ENCODE assay signal across 9 cellular contexts in the genomic region with DNA sequence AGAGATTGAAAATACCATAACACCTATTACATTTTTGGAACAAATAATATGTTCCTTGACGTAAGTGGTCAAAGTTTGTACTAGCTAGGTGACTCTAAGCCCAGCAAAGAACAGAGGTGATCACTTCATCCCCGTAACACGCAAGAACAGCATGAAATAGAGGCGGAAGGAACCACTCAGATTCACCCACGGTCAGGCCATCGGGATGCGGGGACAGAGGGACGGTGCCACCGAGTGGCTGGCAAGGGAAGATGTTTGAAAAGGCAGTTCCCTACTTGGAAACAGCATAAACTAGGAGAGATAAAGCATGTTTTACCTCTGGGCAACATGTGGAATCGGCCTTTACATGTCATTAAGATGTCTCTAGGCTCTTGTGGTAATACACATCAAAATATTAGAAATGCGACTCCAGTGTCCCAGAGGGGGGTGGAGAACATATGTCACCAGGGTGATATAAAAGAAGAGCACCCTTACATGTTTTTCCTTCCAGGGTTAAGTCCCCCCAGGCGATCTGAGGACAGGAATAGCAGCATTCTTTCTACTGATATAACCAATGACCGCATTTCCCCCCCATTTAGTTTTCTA.
DNase-seq lines count a peak whose midpoint lies in the region; ATAC-seq and TF ChIP-seq lines count a peak whose summit lies in the region.
"Had no signal": no experiment of that assay in that cellular context is flagged by ENCODE, and none has a peak within 500 bp of the region (broad histone marks: within the 10 kb centered on the region; RNA-seq: fewer than 3 reads in every experiment).

No MANE protein-coding gene starts in this region.

- H3K27ac ChIP-seq in WERI-Rb-1, result no peak overlapping the region
- no peak overlapping the region for H3K27ac ChIP-seq in liver (ENCODE audit: low read depth in 1 of 2, low read length in 2 of 2)

- H3K9me3 ChIP-seq in WERI-Rb-1 (ENCODE audit: severe bottlenecking) (no peaks in the 10 kb centered on the region), liver (ENCODE audit: control insufficient read depth in 4 of 4, low read length in 3 of 4) (no peaks in the 10 kb centered on the region)

- no peak overlapping the region for H3K27ac Mint-ChIP-seq in activated T-helper 2 cell treated with anti-CD3 and anti-CD28 coated beads, Interferon-gamma antibody, Interleukin-2, Interleukin-4, amounts not matched to agents 10 μg/mL and 5 μg/mL and 100 μg/mL, durations not matched to agents 14 hours and 24 hours and 36 hours

- H3K4me3 Mint-ChIP-seq in activated T-helper 2 cell treated with anti-CD3 and anti-CD28 coated beads, Interferon-gamma antibody, Interleukin-2, Interleukin-4, amounts not matched to agents 10 μg/mL and 5 μg/mL and 100 μg/mL, durations not matched to agents 14 hours and 24 hours and 36 hours (ENCODE audit: low read depth), result no peak overlapping the region
- H3K4me3 Mint-ChIP-seq: naive B cell had no signal

- no peaks in the 10 kb centered on the region for H3K27me3 Mint-ChIP-seq in activated T-helper 2 cell treated with anti-CD3 and anti-CD28 coated beads, Interferon-gamma antibody, Interleukin-2, Interleukin-4, amounts not matched to agents 10 μg/mL and 5 μg/mL and 100 μg/mL, durations not matched to agents 14 hours and 24 hours and 36 hours (ENCODE audit: low read depth)
- H3K27me3 Mint-ChIP-seq: naive B cell had no signal

- TF ChIP-seq CTCF in AG10803 (conservative IDR thresholded peaks at IDR 0.05; ENCODE audit: low read length) (0 out of 2 replicates have a peak, but pooled peaks have one; percentile 8), GM20000 (IDR thresholded peaks at IDR 0.05; ENCODE audit: extremely low read depth, missing control alignments) (no peak), WERI-Rb-1 (IDR thresholded peaks at IDR 0.05; ENCODE audit: low read depth, low read length) (peak; percentile 86), liver (IDR thresholded peaks at IDR 0.05; ENCODE audit: low read depth, low read length, missing input control) (peak; percentile 12)

- DNase-seq in AG10803 (ENCODE audit: low read depth) (no peak), GM20000 (ENCODE audit: low spot score) (peak; percentile 33), WERI-Rb-1 (peak; percentile 82), NCI-H774 (lab: John Stamatoyannopoulos, UW) (no peak)
- no peak for DNase-seq in activated T-helper 2 cell treated with anti-CD3 and anti-CD28 coated beads, Interferon-gamma antibody, Interleukin-2, Interleukin-4, amounts not matched to agents 10 μg/mL and 5 μg/mL and 100 μg/mL, durations not matched to agents 14 hours and 24 hours and 36 hours (ENCODE audit: low spot score)
- DNase-seq: naive B cell had no signal

- H3K36me3 ChIP-seq in WERI-Rb-1 (no peaks in the 10 kb centered on the region), liver (ENCODE audit: control insufficient read depth in 4 of 4, insufficient read depth in 3 of 4, low read depth in 1 of 4, low read length in 3 of 4) (peaks cover 12 to 39% (median 12%) of the 10 kb centered on the region in 4 donors)

- H3K4me1 Mint-ChIP-seq in activated T-helper 2 cell treated with anti-CD3 and anti-CD28 coated beads, Interferon-gamma antibody, Interleukin-2, Interleukin-4, amounts not matched to agents 10 μg/mL and 5 μg/mL and 100 μg/mL, durations not matched to agents 14 hours and 24 hours and 36 hours (ENCODE audit: low read depth), result no peaks in the 10 kb centered on the region
- H3K4me1 Mint-ChIP-seq: naive B cell had no signal

- no peak overlapping the region for H3K4me3 ChIP-seq in AG10803 (ENCODE audit: low read length)
- no peak overlapping the region for H3K4me3 ChIP-seq in WERI-Rb-1 (ENCODE audit: low read depth, low read length)
- no peak overlapping the region for H3K4me3 ChIP-seq in liver (ENCODE audit: low read depth in 1 of 3, low read length in 3 of 3)

- TF ChIP-seq RAD21 in liver (IDR thresholded peaks at IDR 0.05), result peak; percentile 28 to 63

- no peaks in the 10 kb centered on the region for H3K9me3 Mint-ChIP-seq in activated T-helper 2 cell treated with anti-CD3 and anti-CD28 coated beads, Interferon-gamma antibody, Interleukin-2, Interleukin-4, amounts not matched to agents 10 μg/mL and 5 μg/mL and 100 μg/mL, durations not matched to agents 14 hours and 24 hours and 36 hours

- ATAC-seq in GM18873 (IDR thresholded peaks at IDR 0.05; ENCODE audit: low FRiP score, unreplicated experiment), result no peak
- ATAC-seq in HG02981 (IDR thresholded peaks at IDR 0.05; ENCODE audit: unreplicated experiment), result no peak

- H3K36me3 Mint-ChIP-seq in activated T-helper 2 cell treated with anti-CD3 and anti-CD28 coated beads, Interferon-gamma antibody, Interleukin-2, Interleukin-4, amounts not matched to agents 10 μg/mL and 5 μg/mL and 100 μg/mL, durations not matched to agents 14 hours and 24 hours and 36 hours (ENCODE audit: low read depth), result no peaks in the 10 kb centered on the region
- H3K36me3 Mint-ChIP-seq: naive B cell had no signal

- intact Hi-C loops in activated T-helper 2 cell treated with anti-CD3 and anti-CD28 coated beads, Interferon-gamma antibody, Interleukin-2, Interleukin-4, amounts not matched to agents 10 μg/mL and 5 μg/mL and 100 μg/mL, durations not matched to agents 14 hours and 24 hours and 36 hours (cut with micrococcal nuclease), result no loop called here

- no peaks in the 10 kb centered on the region for H3K27me3 ChIP-seq in WERI-Rb-1 (ENCODE audit: insufficient read depth, low read depth, severe bottlenecking)
- no peaks in the 10 kb centered on the region for H3K27me3 ChIP-seq in liver (ENCODE audit: control insufficient read depth in 4 of 4, insufficient read depth in 4 of 4, low read length in 3 of 4)

- no peak overlapping the region for H3K9ac ChIP-seq in liver (ENCODE audit: low read depth in 1 of 2, low read length in 2 of 2)

- 85% methylated on average over 13 of the region's 13 CpGs for WGBS in liver

- H3K4me1 ChIP-seq in liver (ENCODE audit: control insufficient read depth in 4 of 4, insufficient read depth in 4 of 4, low read length in 3 of 4), result no peaks in the 10 kb centered on the region

TF ChIP-seq in liver, 16 proteins besides CTCF, POLR2A, EP300 and RAD21:
- TF ChIP-seq EGR1 (IDR thresholded peaks at IDR 0.05; ENCODE audit: low read depth in 2 of 2) (no peak), NR2F2 (IDR thresholded peaks at IDR 0.05) (no peak), TAF1 (conservative IDR thresholded peaks at IDR 0.05) (no peak), YY1 (IDR thresholded peaks at IDR 0.05) (no peak), FOXA2 (IDR thresholded peaks at IDR 0.05) (no peak), RXRA (IDR thresholded peaks at IDR 0.05) (no peak), GABPA (IDR thresholded peaks at IDR 0.05 in 1 of 2, conservative IDR thresholded peaks at IDR 0.05 in 1 of 2) (no peak), HNF4G (IDR thresholded peaks at IDR 0.05) (no peak), FOXA1 (IDR thresholded peaks at IDR 0.05) (no peak)
- TF ChIP-seq, protein P1, sequence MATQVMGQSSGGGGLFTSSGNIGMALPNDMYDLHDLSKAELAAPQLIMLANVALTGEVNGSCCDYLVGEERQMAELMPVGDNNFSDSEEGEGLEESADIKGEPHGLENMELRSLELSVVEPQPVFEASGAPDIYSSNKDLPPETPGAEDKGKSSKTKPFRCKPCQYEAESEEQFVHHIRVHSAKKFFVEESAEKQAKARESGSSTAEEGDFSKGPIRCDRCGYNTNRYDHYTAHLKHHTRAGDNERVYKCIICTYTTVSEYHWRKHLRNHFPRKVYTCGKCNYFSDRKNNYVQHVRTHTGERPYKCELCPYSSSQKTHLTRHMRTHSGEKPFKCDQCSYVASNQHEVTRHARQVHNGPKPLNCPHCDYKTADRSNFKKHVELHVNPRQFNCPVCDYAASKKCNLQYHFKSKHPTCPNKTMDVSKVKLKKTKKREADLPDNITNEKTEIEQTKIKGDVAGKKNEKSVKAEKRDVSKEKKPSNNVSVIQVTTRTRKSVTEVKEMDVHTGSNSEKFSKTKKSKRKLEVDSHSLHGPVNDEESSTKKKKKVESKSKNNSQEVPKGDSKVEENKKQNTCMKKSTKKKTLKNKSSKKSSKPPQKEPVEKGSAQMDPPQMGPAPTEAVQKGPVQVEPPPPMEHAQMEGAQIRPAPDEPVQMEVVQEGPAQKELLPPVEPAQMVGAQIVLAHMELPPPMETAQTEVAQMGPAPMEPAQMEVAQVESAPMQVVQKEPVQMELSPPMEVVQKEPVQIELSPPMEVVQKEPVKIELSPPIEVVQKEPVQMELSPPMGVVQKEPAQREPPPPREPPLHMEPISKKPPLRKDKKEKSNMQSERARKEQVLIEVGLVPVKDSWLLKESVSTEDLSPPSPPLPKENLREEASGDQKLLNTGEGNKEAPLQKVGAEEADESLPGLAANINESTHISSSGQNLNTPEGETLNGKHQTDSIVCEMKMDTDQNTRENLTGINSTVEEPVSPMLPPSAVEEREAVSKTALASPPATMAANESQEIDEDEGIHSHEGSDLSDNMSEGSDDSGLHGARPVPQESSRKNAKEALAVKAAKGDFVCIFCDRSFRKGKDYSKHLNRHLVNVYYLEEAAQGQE (IDR thresholded peaks at IDR 0.05), result no peak
- TF ChIP-seq, protein P2, sequence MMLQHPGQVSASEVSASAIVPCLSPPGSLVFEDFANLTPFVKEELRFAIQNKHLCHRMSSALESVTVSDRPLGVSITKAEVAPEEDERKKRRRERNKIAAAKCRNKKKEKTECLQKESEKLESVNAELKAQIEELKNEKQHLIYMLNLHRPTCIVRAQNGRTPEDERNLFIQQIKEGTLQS (IDR thresholded peaks at IDR 0.05), result no peak
- TF ChIP-seq, protein P3, sequence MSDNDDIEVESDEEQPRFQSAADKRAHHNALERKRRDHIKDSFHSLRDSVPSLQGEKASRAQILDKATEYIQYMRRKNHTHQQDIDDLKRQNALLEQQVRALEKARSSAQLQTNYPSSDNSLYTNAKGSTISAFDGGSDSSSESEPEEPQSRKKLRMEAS (IDR thresholded peaks at IDR 0.05), result no peak
TF ChIP-seq in liver: peak in this region for 0.

Comparison
In these comparisons a context has a peak if more than half of its experiments do, and no peak if none do; other contexts are left out.
1. DNase-seq: peak in GM20000 (single experiment) and WERI-Rb-1 (single experiment); none in AG10803 (single experiment), activated T-helper 2 cell treated with anti-CD3 and anti-CD28 coated beads, Interferon-gamma antibody, Interleukin-2, Interleukin-4, amounts not matched to agents 10 μg/mL and 5 μg/mL and 100 μg/mL, durations not matched to agents 14 hours and 24 hours and 36 hours (single experiment) and NCI-H774 (single experiment).